9 cellular contexts compared by ENCODE assay signal in genomic region chr19:49086296-49086695, GRCh38. TPM values are rescaled to one million over a fixed set of nuclear protein-coding genes. Genes with fewer than 3 reads are reported as not detected.
DNase-seq lines count a peak whose midpoint lies in the region; ATAC-seq and TF ChIP-seq lines count a peak whose summit lies in the region.
"Had no signal": no experiment of that assay in that cellular context is flagged by ENCODE, and none has a peak within 500 bp of the region (broad histone marks: within the 10 kb centered on the region; RNA-seq: fewer than 3 reads in every experiment).

No MANE protein-coding gene starts in this region.

- H3K4me3 Mint-ChIP-seq in endodermal cell: peak overlapping the region; percentile 95

- H3K27me3 ChIP-seq in NT2/D1 (ENCODE audit: insufficient read depth, insufficient read length) (no peaks in the 10 kb centered on the region), endodermal cell (ENCODE audit: control insufficient read depth, insufficient read depth, low read length, poor library complexity, severe bottlenecking) (no peaks in the 10 kb centered on the region), neuronal stem cell (ENCODE audit: control insufficient read depth in 3 of 3, insufficient read depth in 3 of 3, low read depth in 1 of 3, low read length in 3 of 3) (peaks cover 0 to 4% (median 0%) of the 10 kb centered on the region in 3 experiments)

- H3K4me1 Mint-ChIP-seq in endodermal cell: peaks cover 10% of the 10 kb centered on the region

- H3K36me3 ChIP-seq in NT2/D1 (ENCODE audit: insufficient read depth, insufficient read length, low read length): peaks cover 39% of the 10 kb centered on the region
- H3K36me3 ChIP-seq in endodermal cell (ENCODE audit: control insufficient read depth, insufficient read depth, low read length): peaks cover 45% of the 10 kb centered on the region
- H3K36me3 ChIP-seq in neuronal stem cell (replicated peaks in 1 of 2; ENCODE audit: control insufficient read depth in 2 of 2, insufficient read depth in 2 of 2, low read length in 2 of 2): peaks cover 29 to 50% of the 10 kb centered on the region in 2 donors

- H3K4me1 ChIP-seq in NT2/D1 (ENCODE audit: insufficient read depth, insufficient read length) (peaks cover 4% of the 10 kb centered on the region), endodermal cell (ENCODE audit: control insufficient read depth, insufficient read depth, low read length) (no peaks in the 10 kb centered on the region), neuronal stem cell (ENCODE audit: control insufficient read depth in 2 of 2, insufficient read depth in 1 of 2, low read depth in 1 of 2, low read length in 2 of 2) (peaks cover 6 to 7% of the 10 kb centered on the region in 2 donors)

- no peak overlapping the region for H2AFZ ChIP-seq in neuronal stem cell (ENCODE audit: low read length)

- H2BK5ac ChIP-seq in neuronal stem cell (ENCODE audit: low read length): no peak overlapping the region

- H2BK12ac ChIP-seq in neuronal stem cell (ENCODE audit: low read length): no peak overlapping the region

- H3K4me3 ChIP-seq in NT2/D1 (ENCODE audit: insufficient read length, low read depth): peak overlapping the region; percentile 94
- peak overlapping the region; percentile 97 for H3K4me3 ChIP-seq in endodermal cell (ENCODE audit: low read length)
- peak overlapping the region; percentile 96 to 97 for H3K4me3 ChIP-seq in neuronal stem cell (ENCODE audit: low read length in 2 of 2)

- peaks cover 5% of the 10 kb centered on the region for H3K79me1 ChIP-seq in neuronal stem cell (ENCODE audit: low read depth, low read length)

- ATAC-seq in GM19395 (IDR thresholded peaks at IDR 0.05; ENCODE audit: unreplicated experiment): no peak

- peaks cover 41% of the 10 kb centered on the region for H3K36me3 Mint-ChIP-seq in endodermal cell (ENCODE audit: low read depth)

- H3K9me3 Mint-ChIP-seq in endodermal cell: peaks cover 4% of the 10 kb centered on the region

- H2BK15ac ChIP-seq in neuronal stem cell (ENCODE audit: low read length): no peak overlapping the region

- H3K4me2 ChIP-seq in neuronal stem cell (ENCODE audit: insufficient read depth, low read length, poor library complexity, severe bottlenecking): peak overlapping the region; percentile 87

- no peak overlapping the region for H2AK5ac ChIP-seq in neuronal stem cell (ENCODE audit: low read depth, low read length)

- peak overlapping the region; percentile 95 for H3K27ac Mint-ChIP-seq in endodermal cell

- H4K8ac ChIP-seq in neuronal stem cell (ENCODE audit: low read depth, low read length): no peak overlapping the region

- TF ChIP-seq CTCF in C4-2B (conservative IDR thresholded peaks at IDR 0.05) (no peak), endodermal cell (conservative IDR thresholded peaks at IDR 0.05) (no peak)

- H3K9me3 ChIP-seq in NT2/D1 (ENCODE audit: insufficient read depth, low read length) (peaks cover 8% of the 10 kb centered on the region; the same call in 1 of the 2 replicates), endodermal cell (ENCODE audit: control insufficient read depth, low read length) (no peaks in the 10 kb centered on the region), neuronal stem cell (replicated peaks in 1 of 2; ENCODE audit: control insufficient read depth in 2 of 2, insufficient read depth in 1 of 2, low read depth in 1 of 2, low read length in 2 of 2) (peaks cover 2 to 6% of the 10 kb centered on the region in 2 donors)

- no peak overlapping the region for H2BK120ac ChIP-seq in neuronal stem cell (ENCODE audit: low read depth, low read length)

- H3K23ac ChIP-seq in neuronal stem cell (ENCODE audit: low read depth, low read length, poor library complexity): no peak overlapping the region

- H3K9ac ChIP-seq in NT2/D1 (ENCODE audit: insufficient read length, low read depth) (peak overlapping the region; percentile 98), endodermal cell (ENCODE audit: extremely low read depth, low read length, poor library complexity, severe bottlenecking) (peak overlapping the region; percentile 90), neuronal stem cell (ENCODE audit: low read depth, low read length, poor library complexity) (no peak overlapping the region)

- H3K27me3 Mint-ChIP-seq in endodermal cell (ENCODE audit: insufficient read depth): peaks cover 13% of the 10 kb centered on the region

- WGBS in endodermal cell (ENCODE audit: insufficient coverage in 1 of 2, insufficient read length in 1 of 2), 2 experiments: 69 to 74% methylated on average over 10 to 11 of the region's 11 CpGs
- WGBS in neuronal stem cell (ENCODE audit: extremely low coverage in 2 of 2, insufficient read length in 2 of 2, insufficient replicate concordance in 1 of 2), 2 donors: no CpG with 5 or more reads among the region's 11 CpGs

- H3K4ac ChIP-seq in neuronal stem cell (ENCODE audit: low read length): no peak overlapping the region

- peak overlapping the region; percentile 33 for H3K14ac ChIP-seq in neuronal stem cell (ENCODE audit: low read length)

- H3K18ac ChIP-seq in neuronal stem cell (ENCODE audit: low read length): no peak overlapping the region

- H3K27ac ChIP-seq in C4-2B (peak overlapping the region; percentile 90), endodermal cell (ENCODE audit: low read depth, low read length) (no peak overlapping the region), neuronal stem cell (replicated peaks; ENCODE audit: low read length) (no peak overlapping the region)

- DNase-seq in NT2/D1 (ENCODE audit: low read depth, low spot score): no peak
- DNase-seq in endodermal cell: no peak
- no peak for DNase-seq in neuronal stem cell (ENCODE audit: low spot score)
- DNase-seq in NCI-H345 treated with DMSO at 0.1 percent for 48 hours (lab: John Stamatoyannopoulos, UW; ENCODE audit: unreplicated experiment): no peak
- no peak for DNase-seq in AG20443 (ENCODE audit: low spot score)
- DNase-seq in NOMO-1 treated with DMSO at 0.1 percent for 48 hours (lab: John Stamatoyannopoulos, UW; ENCODE audit: unreplicated experiment): no peak
- DNase-seq: NCI-H2171 treated with DMSO at 0.1 percent for 48 hours had no signal

- no peak overlapping the region for H4K91ac ChIP-seq in neuronal stem cell (ENCODE audit: low read depth, low read length, poor library complexity)

RNA-seq across cellular contexts. Expression of gene SNRNP70, which starts 1.0 kb away (rescaled TPM):
- 100 to 1,000 TPM; 284 to 292 TPM for total RNA-seq in endodermal cell
- 287 TPM for polyA plus RNA-seq in endodermal cell (2013, experiment 1 of 2)
- 262 TPM for polyA plus RNA-seq in endodermal cell (2013, experiment 2 of 2)
- polyA plus RNA-seq in neuronal stem cell (2013, experiment 1 of 2): 356 TPM
- polyA plus RNA-seq in neuronal stem cell (2013, experiment 2 of 2): 365 TPM

RNA-seq across cellular contexts. Expression of gene KCNA7, which starts 13.8 kb away (rescaled TPM):
- total RNA-seq in endodermal cell: under 1 TPM in 1 of 2 donors, not detected in 1; 0.07 TPM
- polyA plus RNA-seq in endodermal cell (2013, experiment 1 of 2): not detected
- polyA plus RNA-seq in endodermal cell (2013, experiment 2 of 2): not detected
- not detected for polyA plus RNA-seq in neuronal stem cell (2013, experiment 1 of 2)
- polyA plus RNA-seq in neuronal stem cell (2013, experiment 2 of 2): not detected

RNA-seq across cellular contexts. Expression of gene NTF4, which starts 21.7 kb away (rescaled TPM):
- 1 to 10 TPM; 5.0 to 8.9 TPM for total RNA-seq in endodermal cell
- 3.1 TPM for polyA plus RNA-seq in endodermal cell (2013, experiment 1 of 2)
- polyA plus RNA-seq in endodermal cell (2013, experiment 2 of 2): 3.9 TPM
- polyA plus RNA-seq in neuronal stem cell (2013, experiment 1 of 2): 0.53 TPM
- polyA plus RNA-seq in neuronal stem cell (2013, experiment 2 of 2): 0.57 TPM

RNA-seq across cellular contexts. Expression of gene LIN7B, which starts 27.9 kb away (rescaled TPM):
- total RNA-seq in endodermal cell: 10 to 100 TPM in 1 of 2 donors, 1 to 10 TPM in 1; 9.5 to 14.9 TPM
- polyA plus RNA-seq in endodermal cell (2013, experiment 1 of 2): 7.9 TPM
- polyA plus RNA-seq in endodermal cell (2013, experiment 2 of 2): 8.4 TPM
- polyA plus RNA-seq in neuronal stem cell (2013, experiment 1 of 2): 3.6 TPM
- polyA plus RNA-seq in neuronal stem cell (2013, experiment 2 of 2): 3.0 TPM

RNA-seq across cellular contexts. Expression of gene CGB7, which starts 28.7 kb away (rescaled TPM):
- total RNA-seq in endodermal cell: 1 to 10 TPM; 1.5 to 2.9 TPM
- polyA plus RNA-seq in endodermal cell (2013, experiment 1 of 2): 2.5 TPM
- 1.4 TPM for polyA plus RNA-seq in endodermal cell (2013, experiment 2 of 2)
- polyA plus RNA-seq in neuronal stem cell (2013, experiment 1 of 2): 0.67 TPM
- 0.83 TPM for polyA plus RNA-seq in neuronal stem cell (2013, experiment 2 of 2)
